ENCODE assay signal across 10 cellular contexts in the genomic region with DNA sequence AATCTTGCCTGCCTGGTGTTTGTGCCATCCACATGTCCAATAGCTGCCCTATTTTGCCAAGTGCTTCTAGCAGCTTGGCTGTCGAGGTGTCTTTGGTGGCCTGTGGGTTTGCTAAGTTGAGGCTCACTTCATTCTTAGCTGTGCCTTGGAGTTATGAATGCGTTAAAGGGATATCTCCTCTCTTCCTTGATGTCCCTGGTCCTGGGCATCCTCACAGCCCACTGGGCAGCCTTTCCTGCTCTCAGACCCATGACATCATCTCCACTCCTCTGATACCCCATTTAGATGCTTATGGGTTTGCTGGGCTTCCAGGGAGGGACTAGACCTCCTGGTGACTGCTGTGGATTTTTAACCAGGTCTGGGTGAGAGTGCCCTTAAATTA. TPM values are rescaled to one million over a fixed set of nuclear protein-coding genes. Genes with fewer than 3 reads are reported as not detected.
DNase-seq lines count a peak whose midpoint lies in the region; ATAC-seq and TF ChIP-seq lines count a peak whose summit lies in the region.
"Had no signal": no experiment of that assay in that cellular context is flagged by ENCODE, and none has a peak within 500 bp of the region (broad histone marks: within the 10 kb centered on the region; RNA-seq: fewer than 3 reads in every experiment).

No MANE protein-coding gene starts in this region.

- TF ChIP-seq POLR2A in vagina (IDR thresholded peaks at IDR 0.05), result no peak

- H3K36me3 Mint-ChIP-seq in stimulated activated naive CD8-positive, alpha-beta T cell treated with anti-CD3 and anti-CD28 coated beads, Interleukin-15, Interleukin-2, amounts not matched to agents 100 ng/mL and 50 ng/mL, for 24 hours (ENCODE audit: low read depth), result no peaks in the 10 kb centered on the region
- peaks cover 14% of the 10 kb centered on the region for H3K36me3 Mint-ChIP-seq in brain

- intact Hi-C loops in vagina (cut with DNase I), result no loop called here

- no peak for TF ChIP-seq CTCF in brain (conservative IDR thresholded peaks at IDR 0.05)
- no peak for TF ChIP-seq CTCF in vagina (IDR thresholded peaks at IDR 0.05)

- ATAC-seq in stimulated activated naive CD8-positive, alpha-beta T cell treated with anti-CD3 and anti-CD28 coated beads, Interleukin-15, Interleukin-2, amounts not matched to agents 100 U/mL and 50 U/mL, for 24 hours, result no peak
- no peak for ATAC-seq in HG03460 (IDR thresholded peaks at IDR 0.05; ENCODE audit: unreplicated experiment)

- no peak for DNase-seq in stimulated activated naive CD8-positive, alpha-beta T cell treated with anti-CD3 and anti-CD28 coated beads, Interleukin-15, Interleukin-2, amounts not matched to agents 100 U/mL and 50 U/mL, for 24 hours
- DNase-seq in midbrain (lab: John Stamatoyannopoulos, UW) (peak; percentile 28), vagina (ENCODE audit: extremely low spot score in 2 of 2) (no peak), occipital lobe (lab: John Stamatoyannopoulos, UW) (no peak), ACHN (no peak)
- DNase-seq: activated CD8-positive, alpha-beta memory T cell treated with anti-CD3 and anti-CD28 coated beads for 24 hours; NCI-H1694 had no signal

- H3K4me1 Mint-ChIP-seq in stimulated activated naive CD8-positive, alpha-beta T cell treated with anti-CD3 and anti-CD28 coated beads, Interleukin-15, Interleukin-2, amounts not matched to agents 100 ng/mL and 50 ng/mL, for 24 hours (ENCODE audit: low read depth), result peaks cover 4% of the 10 kb centered on the region
- H3K4me1 Mint-ChIP-seq in brain, result peaks cover 76% of the 10 kb centered on the region

- no peak overlapping the region for H3K27ac Mint-ChIP-seq in stimulated activated naive CD8-positive, alpha-beta T cell treated with anti-CD3 and anti-CD28 coated beads, Interleukin-15, Interleukin-2, amounts not matched to agents 100 ng/mL and 50 ng/mL, for 24 hours
- peak overlapping the region; percentile 93 to 99 (median 96) for H3K27ac Mint-ChIP-seq in brain

- peak overlapping the region; percentile 79 for H3K4me3 Mint-ChIP-seq in stimulated activated naive CD8-positive, alpha-beta T cell treated with anti-CD3 and anti-CD28 coated beads, Interleukin-15, Interleukin-2, amounts not matched to agents 100 ng/mL and 50 ng/mL, for 24 hours
- peak overlapping the region; percentile 93 to 98 (median 96) for H3K4me3 Mint-ChIP-seq in brain

- in situ Hi-C loops in ACHN (cut with HindIII; ENCODE audit: low pct_ligation_motif_present, low pct_unique_long_range_greater_than_20kb, low sequenced_read_pairs), result no loop called here

- H3K4me1 ChIP-seq in vagina, result peaks cover 26% of the 10 kb centered on the region

- H3K36me3 ChIP-seq in vagina, result no peaks in the 10 kb centered on the region

- peak overlapping the region; percentile 55 to 78 for H3K4me3 ChIP-seq in vagina

- H3K27me3 Mint-ChIP-seq in stimulated activated naive CD8-positive, alpha-beta T cell treated with anti-CD3 and anti-CD28 coated beads, Interleukin-15, Interleukin-2, amounts not matched to agents 100 ng/mL and 50 ng/mL, for 24 hours, result peaks cover 61% of the 10 kb centered on the region
- peaks cover 9% of the 10 kb centered on the region for H3K27me3 Mint-ChIP-seq in brain

- H3K9me3 ChIP-seq in vagina, result no peaks in the 10 kb centered on the region

- no peaks in the 10 kb centered on the region for H3K9me3 Mint-ChIP-seq in stimulated activated naive CD8-positive, alpha-beta T cell treated with anti-CD3 and anti-CD28 coated beads, Interleukin-15, Interleukin-2, amounts not matched to agents 100 ng/mL and 50 ng/mL, for 24 hours
- peaks cover 0 to 12% (median 0%) of the 10 kb centered on the region in 5 experiments for H3K9me3 Mint-ChIP-seq in brain

- H3K27ac ChIP-seq in vagina, result peak overlapping the region; percentile 51

- no peaks in the 10 kb centered on the region for H3K27me3 ChIP-seq in vagina

RNA-seq across cellular contexts. Expression of a gene that starts 1.3 kb away (rescaled TPM):
- polyA plus RNA-seq in brain (ENCODE audit: insufficient read depth, low read depth, low replicate concordance), result 28.5 TPM
- total RNA-seq in vagina (34.4 TPM), occipital lobe (58.8 TPM)
